In the genomic region with DNA sequence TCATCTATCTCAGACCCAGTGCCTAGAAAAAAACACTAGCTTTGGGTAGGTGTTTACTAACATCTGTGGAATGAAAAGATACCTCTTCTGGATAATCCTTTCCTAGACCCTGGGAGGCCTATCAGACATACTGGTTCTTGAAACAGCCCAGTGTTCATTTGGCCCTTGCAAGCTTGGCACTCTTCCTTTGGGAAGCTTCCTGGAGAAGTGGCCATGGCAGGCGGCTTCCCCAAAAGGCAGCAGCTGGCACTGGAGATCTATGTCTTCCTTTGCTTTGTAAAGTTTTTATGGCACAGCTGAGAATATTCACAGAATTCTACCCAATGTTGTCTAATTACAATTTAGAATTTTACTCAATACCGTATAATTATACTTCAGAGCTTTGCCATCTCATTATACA, we compare ENCODE assay signal across 18 cellular contexts.
"Had no signal": no experiment of that assay in that cellular context is flagged by ENCODE, and none has a peak within 500 bp of the region (broad histone marks: within the 10 kb centered on the region; RNA-seq: fewer than 3 reads in every experiment).

No MANE protein-coding gene starts in this region.

- DNase-seq: KBM-7, MV-4-11, NCI-H1048, NCI-H1105, NCI-H1417, NCI-H1436 treated with DMSO at 0.1 percent for 48 hours, NCI-H1694, NCI-H187 treated with DMSO at 0.1 percent for 48 hours, NCI-H2029 treated with DMSO at 0.1 percent for 48 hours, NCI-H2171 treated with DMSO at 0.1 percent for 48 hours, NCI-H345, NCI-H510A, NCI-H524 treated with DMSO at 0.1 percent for 48 hours, NCI-H82, PC-3, SHP77, SK-N-SH, SW 1271 had no signal
